ENCODE assay signal across 14 cellular contexts in the genomic region with DNA sequence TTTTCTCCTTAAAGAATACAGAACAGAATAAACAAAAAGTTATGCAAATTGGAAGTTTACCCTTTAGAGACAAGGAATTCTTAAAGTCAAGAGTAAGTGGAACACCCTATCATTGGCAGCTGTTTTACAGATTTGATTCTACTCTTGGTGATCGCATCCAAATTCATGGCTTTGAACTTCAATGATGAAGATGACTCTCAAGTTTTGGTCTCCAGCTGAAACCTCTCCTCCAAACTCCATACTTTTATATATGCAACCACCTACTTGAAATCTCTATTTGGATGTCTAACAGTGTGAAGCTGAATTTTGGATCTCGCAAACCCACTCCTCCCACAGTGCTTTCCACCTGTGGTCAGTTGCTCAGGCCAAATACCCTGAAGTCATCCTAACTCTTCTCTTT.
"Had no signal": no experiment of that assay in that cellular context is flagged by ENCODE, and none has a peak within 500 bp of the region (broad histone marks: within the 10 kb centered on the region; RNA-seq: fewer than 3 reads in every experiment).

No MANE protein-coding gene starts in this region.

- H3K27me3 ChIP-seq: dorsolateral prefrontal cortex, esophagus muscularis mucosa, left lung had no signal

- H3K27ac Mint-ChIP-seq: activated CD8-positive, alpha-beta T cell treated with anti-CD3 and anti-CD28 coated beads, Interleukin-2, amount 10 ng/mL, durations not matched to agents 7 days and 5 days; activated naive CD4-positive, alpha-beta T cell treated with anti-CD3 and anti-CD28 coated beads for 36 hours; T-helper 1 cell treated with Interleukin-12 subunit alpha and Interleukin-12 subunit beta and Interleukin-4 antibody, amounts not matched to agents 30 μg/mL and 1 μg/mL, for 36 hours; type B pancreatic cell had no signal

- H3K4me1 ChIP-seq: left lung had no signal

- ATAC-seq: activated CD8-positive, alpha-beta T cell treated with anti-CD3 and anti-CD28 coated beads, Interleukin-2, amount 10 ng/mL, durations not matched to agents 7 days and 5 days; activated T-helper 17 cell treated with anti-CD3 and anti-CD28 coated beads, Interleukin-2, amount 50 U/mL, for 72 hours; left lung; stimulated activated naive CD8-positive, alpha-beta T cell treated with anti-CD3 and anti-CD28 coated beads, Interleukin-15, amount 100 ng/mL, for 72 hours had no signal

- H3K4me3 ChIP-seq: dorsolateral prefrontal cortex, esophagus muscularis mucosa, left lung had no signal

- H3K9me3 ChIP-seq: esophagus muscularis mucosa, left lung had no signal

- DNase-seq: activated CD4-positive, alpha-beta T cell treated with anti-CD3 and anti-CD28 coated beads for 4 hours; activated CD8-positive, alpha-beta memory T cell treated with anti-CD3 and anti-CD28 coated beads, Interleukin-2, amount 50 U/mL, for 4 hours; activated CD8-positive, alpha-beta T cell treated with anti-CD3 and anti-CD28 coated beads, Interleukin-2, amount 10 ng/mL, durations not matched to agents 7 days and 5 days; activated naive CD4-positive, alpha-beta T cell treated with anti-CD3 and anti-CD28 coated beads for 36 hours; dorsolateral prefrontal cortex; left lung; stimulated activated CD4-positive, alpha-beta T cell treated with anti-CD3 and anti-CD28 coated beads, Interleukin-1b, Interleukin-23, amount 100 ng/mL, for 48 hours; stimulated activated naive CD8-positive, alpha-beta T cell treated with anti-CD3 and anti-CD28 coated beads, Interleukin-15, amount 100 ng/mL, for 72 hours; WERI-Rb-1 had no signal

- H3K27me3 Mint-ChIP-seq: activated T-helper 17 cell treated with anti-CD3 and anti-CD28 coated beads, Interleukin-2, amount 50 U/mL, for 72 hours; stimulated activated naive CD8-positive, alpha-beta T cell treated with anti-CD3 and anti-CD28 coated beads, Interleukin-15, amount 100 ng/mL, for 72 hours; type B pancreatic cell had no signal

- FAIRE-seq: keratinocyte had no signal

- H3K4me3 Mint-ChIP-seq: activated CD8-positive, alpha-beta T cell treated with anti-CD3 and anti-CD28 coated beads, Interleukin-2, amount 10 ng/mL, durations not matched to agents 7 days and 5 days; activated naive CD4-positive, alpha-beta T cell treated with anti-CD3 and anti-CD28 coated beads for 36 hours; activated T-helper 17 cell treated with anti-CD3 and anti-CD28 coated beads, Interleukin-2, amount 50 U/mL, for 72 hours; stimulated activated naive CD8-positive, alpha-beta T cell treated with anti-CD3 and anti-CD28 coated beads, Interleukin-15, amount 100 ng/mL, for 72 hours; T-helper 1 cell treated with Interleukin-12 subunit alpha and Interleukin-12 subunit beta and Interleukin-4 antibody, amounts not matched to agents 30 μg/mL and 1 μg/mL, for 36 hours had no signal

- H3K9me3 Mint-ChIP-seq: activated naive CD4-positive, alpha-beta T cell treated with anti-CD3 and anti-CD28 coated beads for 36 hours; activated T-helper 17 cell treated with anti-CD3 and anti-CD28 coated beads, Interleukin-2, amount 50 U/mL, for 72 hours; stimulated activated naive CD8-positive, alpha-beta T cell treated with anti-CD3 and anti-CD28 coated beads, Interleukin-15, amount 100 ng/mL, for 72 hours; T-helper 1 cell treated with Interleukin-12 subunit alpha and Interleukin-12 subunit beta and Interleukin-4 antibody, amounts not matched to agents 30 μg/mL and 1 μg/mL, for 36 hours; type B pancreatic cell had no signal

- H3K27ac ChIP-seq: esophagus muscularis mucosa, left lung, WERI-Rb-1 had no signal
